In the genomic region with DNA sequence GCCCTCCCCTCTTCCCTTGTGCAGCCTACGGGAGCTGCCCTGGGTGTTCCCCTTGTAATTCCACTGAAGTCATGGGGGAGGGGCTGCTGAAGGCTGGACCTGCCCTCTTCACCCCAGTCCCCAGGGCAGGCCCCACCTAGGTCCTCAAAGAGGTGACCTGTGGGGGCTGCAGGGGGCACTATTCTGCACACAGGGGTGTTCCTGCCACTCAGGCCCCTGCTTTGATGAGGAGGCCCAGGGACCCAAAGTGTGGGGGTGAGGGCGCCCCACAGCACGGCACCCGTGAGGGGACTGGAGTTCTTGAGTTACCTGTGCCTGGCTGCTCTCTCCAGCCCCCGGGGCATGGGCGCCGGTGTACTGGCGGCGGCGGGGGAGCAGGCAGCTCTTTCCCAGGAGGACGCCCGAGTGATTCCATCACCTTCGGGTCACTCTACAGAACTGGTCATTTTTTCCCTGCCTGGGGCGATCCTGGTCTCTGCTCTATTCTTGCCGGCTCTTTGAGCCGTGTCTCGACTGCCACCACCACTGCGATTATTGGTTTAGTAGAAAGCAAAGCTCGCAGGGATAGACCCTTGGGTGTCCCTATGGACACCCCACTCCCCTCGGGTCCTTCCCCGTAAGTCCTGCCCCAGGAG, we compare ENCODE assay signal across 1 cellular context.
TF ChIP-seq lines count a peak whose summit lies in the region.

No MANE protein-coding gene starts in this region.

TF ChIP-seq in endothelial cell of umbilical vein, 7 proteins besides CTCF, POLR2A, EP300 and RAD21:
- TF ChIP-seq EZH2 (IDR thresholded peaks at IDR 0.05; ENCODE audit: borderline replicate concordance, low read depth, low read length, severe bottlenecking) (peak; percentile 1), FOS (IDR thresholded peaks at IDR 0.05; ENCODE audit: borderline replicate concordance, insufficient read depth, low read length) (no peak)
